Comparison of ENCODE assay signal across 1 cellular context in the genomic region with DNA sequence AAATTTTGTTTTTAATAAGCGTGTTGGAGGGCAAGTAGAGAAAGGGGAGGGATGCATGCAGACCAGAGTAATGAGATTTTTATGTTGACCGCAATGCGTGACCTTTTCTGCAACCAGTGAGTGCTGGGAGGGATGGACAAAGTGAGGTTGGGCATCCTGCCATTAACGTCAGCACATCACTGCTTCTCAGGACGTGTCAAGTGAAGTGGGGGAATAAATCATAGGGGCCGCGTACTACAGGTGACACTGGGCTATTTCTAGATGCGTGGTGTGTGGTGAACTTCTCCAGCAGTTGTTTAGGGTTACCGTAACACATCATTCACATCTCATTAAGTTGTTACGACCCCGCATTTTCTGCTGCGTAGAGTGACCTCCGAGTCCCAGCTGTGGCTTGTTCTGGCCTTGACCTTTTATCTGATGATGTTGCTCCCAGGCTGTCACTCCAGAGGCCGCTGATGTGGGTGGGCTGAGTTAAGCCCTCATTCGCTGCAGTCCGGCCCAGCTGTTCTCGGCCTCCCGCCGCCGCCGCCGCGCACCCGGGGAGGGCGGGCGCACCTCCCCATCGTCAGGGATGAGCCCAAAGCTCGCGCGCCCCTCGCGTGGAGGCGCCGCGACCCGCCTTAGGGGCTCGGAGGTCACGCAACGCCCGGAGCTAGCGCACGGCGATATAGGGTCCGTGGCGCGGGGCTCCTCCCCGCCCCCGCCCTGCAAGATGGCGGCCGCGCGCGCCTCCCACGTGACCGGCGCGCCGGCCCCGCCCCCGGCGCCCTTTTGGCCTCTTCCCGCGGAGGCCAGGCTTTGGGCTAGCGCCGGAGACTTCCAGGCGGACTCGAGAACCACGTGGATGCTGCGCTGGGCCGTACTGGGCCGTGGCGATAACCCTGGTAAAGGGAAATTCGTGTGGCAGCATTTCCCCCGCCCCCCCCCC.
TF ChIP-seq lines count a peak whose summit lies in the region.

No MANE protein-coding gene starts in this region.

TF ChIP-seq in HepG2, 621 proteins besides CTCF, POLR2A, EP300 and RAD21 (continued from another document and continues in another):
- TF ChIP-seq RFXANK (CRISPR knock-in tag; IDR thresholded peaks at IDR 0.05): no peak; the same call in 1 of the 2 replicates
- TF ChIP-seq DMAP1 (CRISPR knock-in tag; IDR thresholded peaks at IDR 0.05): peak; percentile 74
- TF ChIP-seq HES4 (CRISPR knock-in tag; IDR thresholded peaks at IDR 0.05; ENCODE audit: borderline replicate concordance): peak; percentile 68; the same call in 1 of the 2 replicates
- no peak for TF ChIP-seq ZNF850 (CRISPR knock-in tag; conservative IDR thresholded peaks at IDR 0.05)
- no peak for TF ChIP-seq KDM6A (CRISPR knock-in tag; IDR thresholded peaks at IDR 0.05; ENCODE audit: low read depth)
- TF ChIP-seq, protein P1, sequence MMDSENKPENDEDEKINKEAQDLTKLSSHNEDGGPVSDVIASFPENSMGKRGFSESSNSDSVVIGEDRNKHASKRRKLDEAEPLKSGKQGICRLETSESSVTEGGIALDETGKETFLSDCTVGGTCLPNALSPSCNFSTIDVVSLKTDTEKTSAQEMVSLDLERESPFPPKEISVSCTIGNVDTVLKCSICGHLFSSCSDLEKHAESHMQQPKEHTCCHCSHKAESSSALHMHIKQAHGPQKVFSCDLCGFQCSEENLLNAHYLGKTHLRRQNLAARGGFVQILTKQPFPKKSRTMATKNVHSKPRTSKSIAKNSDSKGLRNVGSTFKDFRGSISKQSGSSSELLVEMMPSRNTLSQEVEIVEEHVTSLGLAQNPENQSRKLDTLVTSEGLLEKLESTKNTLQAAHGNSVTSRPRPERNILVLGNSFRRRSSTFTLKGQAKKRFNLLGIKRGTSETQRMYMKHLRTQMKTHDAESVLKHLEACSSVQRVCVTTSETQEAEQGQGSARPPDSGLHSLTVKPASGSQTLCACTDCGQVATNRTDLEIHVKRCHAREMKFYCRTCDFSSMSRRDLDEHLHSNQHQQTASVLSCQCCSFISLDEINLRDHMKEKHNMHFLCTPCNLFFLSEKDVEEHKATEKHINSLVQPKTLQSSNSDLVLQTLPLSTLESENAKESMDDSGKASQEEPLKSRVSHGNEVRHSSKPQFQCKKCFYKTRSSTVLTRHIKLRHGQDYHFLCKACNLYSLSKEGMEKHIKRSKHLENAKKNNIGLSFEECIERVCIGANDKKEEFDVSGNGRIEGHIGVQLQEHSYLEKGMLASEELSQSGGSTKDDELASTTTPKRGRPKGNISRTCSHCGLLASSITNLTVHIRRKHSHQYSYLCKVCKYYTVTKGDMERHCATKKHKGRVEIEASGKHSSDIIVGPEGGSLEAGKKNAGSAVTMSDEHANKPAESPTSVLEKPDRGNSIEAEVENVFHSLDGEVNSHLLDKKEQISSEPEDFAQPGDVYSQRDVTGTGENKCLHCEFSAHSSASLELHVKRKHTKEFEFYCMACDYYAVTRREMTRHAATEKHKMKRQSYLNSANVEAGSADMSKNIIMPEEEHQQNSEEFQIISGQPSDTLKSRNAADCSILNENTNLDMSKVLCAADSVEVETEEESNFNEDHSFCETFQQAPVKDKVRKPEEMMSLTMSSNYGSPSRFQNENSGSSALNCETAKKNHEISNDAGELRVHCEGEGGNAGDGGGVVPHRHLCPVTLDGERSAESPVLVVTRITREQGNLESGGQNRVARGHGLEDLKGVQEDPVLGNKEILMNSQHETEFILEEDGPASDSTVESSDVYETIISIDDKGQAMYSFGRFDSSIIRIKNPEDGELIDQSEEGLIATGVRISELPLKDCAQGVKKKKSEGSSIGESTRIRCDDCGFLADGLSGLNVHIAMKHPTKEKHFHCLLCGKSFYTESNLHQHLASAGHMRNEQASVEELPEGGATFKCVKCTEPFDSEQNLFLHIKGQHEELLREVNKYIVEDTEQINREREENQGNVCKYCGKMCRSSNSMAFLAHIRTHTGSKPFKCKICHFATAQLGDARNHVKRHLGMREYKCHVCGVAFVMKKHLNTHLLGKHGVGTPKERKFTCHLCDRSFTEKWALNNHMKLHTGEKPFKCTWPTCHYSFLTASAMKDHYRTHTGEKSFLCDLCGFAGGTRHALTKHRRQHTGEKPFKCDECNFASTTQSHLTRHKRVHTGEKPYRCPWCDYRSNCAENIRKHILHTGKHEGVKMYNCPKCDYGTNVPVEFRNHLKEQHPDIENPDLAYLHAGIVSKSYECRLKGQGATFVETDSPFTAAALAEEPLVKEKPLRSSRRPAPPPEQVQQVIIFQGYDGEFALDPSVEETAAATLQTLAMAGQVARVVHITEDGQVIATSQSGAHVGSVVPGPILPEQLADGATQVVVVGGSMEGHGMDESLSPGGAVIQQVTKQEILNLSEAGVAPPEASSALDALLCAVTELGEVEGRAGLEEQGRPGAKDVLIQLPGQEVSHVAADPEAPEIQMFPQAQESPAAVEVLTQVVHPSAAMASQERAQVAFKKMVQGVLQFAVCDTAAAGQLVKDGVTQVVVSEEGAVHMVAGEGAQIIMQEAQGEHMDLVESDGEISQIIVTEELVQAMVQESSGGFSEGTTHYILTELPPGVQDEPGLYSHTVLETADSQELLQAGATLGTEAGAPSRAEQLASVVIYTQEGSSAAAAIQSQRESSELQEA (CRISPR knock-in tag; IDR thresholded peaks at IDR 0.05; ENCODE audit: not compliant biosample characterization): no peak
- TF ChIP-seq ZNF777 (CRISPR knock-in tag; IDR thresholded peaks at IDR 0.05): no peak
- TF ChIP-seq ETV6 (CRISPR knock-in tag; conservative IDR thresholded peaks at IDR 0.05): no peak
- no peak for TF ChIP-seq BRD4 (CRISPR knock-in tag; IDR thresholded peaks at IDR 0.05)
- peak; percentile 99 for TF ChIP-seq AGO2 (optimal IDR thresholded peaks at IDR 0.05; ENCODE audit: low read depth, low read length)
- no peak for TF ChIP-seq CEBPB (IDR thresholded peaks at IDR 0.05; ENCODE audit: borderline replicate concordance, low read depth, low read length)
- TF ChIP-seq ZNF891 (CRISPR knock-in tag; IDR thresholded peaks at IDR 0.05): peak; percentile 78; the same call in 1 of the 2 replicates
- TF ChIP-seq TCF7 (IDR thresholded peaks at IDR 0.05; ENCODE audit: low read depth): peak; percentile 39; the same call in 1 of the 2 replicates
- TF ChIP-seq, protein P2, sequence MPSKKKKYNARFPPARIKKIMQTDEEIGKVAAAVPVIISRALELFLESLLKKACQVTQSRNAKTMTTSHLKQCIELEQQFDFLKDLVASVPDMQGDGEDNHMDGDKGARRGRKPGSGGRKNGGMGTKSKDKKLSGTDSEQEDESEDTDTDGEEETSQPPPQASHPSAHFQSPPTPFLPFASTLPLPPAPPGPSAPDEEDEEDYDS (CRISPR knock-in tag; IDR thresholded peaks at IDR 0.05): no peak
- TF ChIP-seq ZNF331 (CRISPR knock-in tag; IDR thresholded peaks at IDR 0.05): peak; percentile 77
- TF ChIP-seq PLRG1 (conservative IDR thresholded peaks at IDR 0.05): no peak
- TF ChIP-seq ELF4 (CRISPR knock-in tag; IDR thresholded peaks at IDR 0.05; ENCODE audit: borderline replicate concordance): no peak
- TF ChIP-seq ZNF629 (CRISPR knock-in tag; conservative IDR thresholded peaks at IDR 0.05): 0 out of 2 replicates have a peak, but pooled peaks have one; percentile 11
- no peak for TF ChIP-seq ZNF644 (CRISPR knock-in tag; IDR thresholded peaks at IDR 0.05; ENCODE audit: low read depth)
- TF ChIP-seq, protein P3, sequence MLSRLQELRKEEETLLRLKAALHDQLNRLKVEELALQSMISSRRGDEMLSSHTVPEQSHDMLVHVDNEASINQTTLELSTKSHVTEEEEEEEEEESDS (CRISPR knock-in tag; IDR thresholded peaks at IDR 0.05; ENCODE audit: borderline replicate concordance): no peak
- no peak for TF ChIP-seq KDM1A (CRISPR knock-in tag; IDR thresholded peaks at IDR 0.05)
- TF ChIP-seq ZNF788 (CRISPR knock-in tag; IDR thresholded peaks at IDR 0.05; ENCODE audit: borderline replicate concordance): peak; percentile 66; the same call in 1 of the 2 replicates
- TF ChIP-seq, protein P4, sequence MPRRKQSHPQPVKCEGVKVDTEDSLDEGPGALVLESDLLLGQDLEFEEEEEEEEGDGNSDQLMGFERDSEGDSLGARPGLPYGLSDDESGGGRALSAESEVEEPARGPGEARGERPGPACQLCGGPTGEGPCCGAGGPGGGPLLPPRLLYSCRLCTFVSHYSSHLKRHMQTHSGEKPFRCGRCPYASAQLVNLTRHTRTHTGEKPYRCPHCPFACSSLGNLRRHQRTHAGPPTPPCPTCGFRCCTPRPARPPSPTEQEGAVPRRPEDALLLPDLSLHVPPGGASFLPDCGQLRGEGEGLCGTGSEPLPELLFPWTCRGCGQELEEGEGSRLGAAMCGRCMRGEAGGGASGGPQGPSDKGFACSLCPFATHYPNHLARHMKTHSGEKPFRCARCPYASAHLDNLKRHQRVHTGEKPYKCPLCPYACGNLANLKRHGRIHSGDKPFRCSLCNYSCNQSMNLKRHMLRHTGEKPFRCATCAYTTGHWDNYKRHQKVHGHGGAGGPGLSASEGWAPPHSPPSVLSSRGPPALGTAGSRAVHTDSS (CRISPR knock-in tag; conservative IDR thresholded peaks at IDR 0.05): no peak
- TF ChIP-seq ZNF569 (CRISPR knock-in tag; IDR thresholded peaks at IDR 0.05; ENCODE audit: borderline replicate concordance): no peak
- TF ChIP-seq HOXA5 (CRISPR knock-in tag; IDR thresholded peaks at IDR 0.05): no peak
- no peak for TF ChIP-seq ZNF878 (CRISPR knock-in tag; IDR thresholded peaks at IDR 0.05)
- peak; percentile 20; the same call in 1 of the 2 replicates for TF ChIP-seq ZNF12 (CRISPR knock-in tag; IDR thresholded peaks at IDR 0.05)
- TF ChIP-seq MED1 (CRISPR knock-in tag; IDR thresholded peaks at IDR 0.05): no peak; the same call in 1 of the 2 replicates
- TF ChIP-seq ELF3 (CRISPR knock-in tag; IDR thresholded peaks at IDR 0.05): 0 out of 2 replicates have a peak, but pooled peaks have one; percentile 12
- no peak for TF ChIP-seq RORA (CRISPR knock-in tag; IDR thresholded peaks at IDR 0.05)
- TF ChIP-seq, protein P5, sequence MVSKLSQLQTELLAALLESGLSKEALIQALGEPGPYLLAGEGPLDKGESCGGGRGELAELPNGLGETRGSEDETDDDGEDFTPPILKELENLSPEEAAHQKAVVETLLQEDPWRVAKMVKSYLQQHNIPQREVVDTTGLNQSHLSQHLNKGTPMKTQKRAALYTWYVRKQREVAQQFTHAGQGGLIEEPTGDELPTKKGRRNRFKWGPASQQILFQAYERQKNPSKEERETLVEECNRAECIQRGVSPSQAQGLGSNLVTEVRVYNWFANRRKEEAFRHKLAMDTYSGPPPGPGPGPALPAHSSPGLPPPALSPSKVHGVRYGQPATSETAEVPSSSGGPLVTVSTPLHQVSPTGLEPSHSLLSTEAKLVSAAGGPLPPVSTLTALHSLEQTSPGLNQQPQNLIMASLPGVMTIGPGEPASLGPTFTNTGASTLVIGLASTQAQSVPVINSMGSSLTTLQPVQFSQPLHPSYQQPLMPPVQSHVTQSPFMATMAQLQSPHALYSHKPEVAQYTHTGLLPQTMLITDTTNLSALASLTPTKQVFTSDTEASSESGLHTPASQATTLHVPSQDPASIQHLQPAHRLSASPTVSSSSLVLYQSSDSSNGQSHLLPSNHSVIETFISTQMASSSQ (IDR thresholded peaks at IDR 0.05; ENCODE audit: low read depth): no peak
- TF ChIP-seq, protein P5 (CRISPR knock-in tag; IDR thresholded peaks at IDR 0.05; ENCODE audit: borderline replicate concordance): peak; percentile 63
- TF ChIP-seq ZNF317 (CRISPR knock-in tag; IDR thresholded peaks at IDR 0.05): 0 out of 2 replicates have a peak, but pooled peaks have one; percentile 30
- TF ChIP-seq PTBP1 (IDR thresholded peaks at IDR 0.05; ENCODE audit: low read depth, low read length, poor library complexity, severe bottlenecking): peak; percentile 75
- TF ChIP-seq ZNF556 (CRISPR knock-in tag; IDR thresholded peaks at IDR 0.05; ENCODE audit: borderline replicate concordance): 0 out of 2 replicates have a peak, but pooled peaks have one; percentile 67
- peak; percentile 60 for TF ChIP-seq RXRB (CRISPR knock-in tag; IDR thresholded peaks at IDR 0.05; ENCODE audit: borderline replicate concordance)
- peak; percentile 73; the same call in 1 of the 2 replicates for TF ChIP-seq ZNF333 (CRISPR knock-in tag; IDR thresholded peaks at IDR 0.05; ENCODE audit: borderline replicate concordance)
- TF ChIP-seq SPEN (CRISPR knock-in tag; IDR thresholded peaks at IDR 0.05; ENCODE audit: low read depth): peak; percentile 81; the same call in 1 of the 2 replicates
- TF ChIP-seq, protein P6, sequence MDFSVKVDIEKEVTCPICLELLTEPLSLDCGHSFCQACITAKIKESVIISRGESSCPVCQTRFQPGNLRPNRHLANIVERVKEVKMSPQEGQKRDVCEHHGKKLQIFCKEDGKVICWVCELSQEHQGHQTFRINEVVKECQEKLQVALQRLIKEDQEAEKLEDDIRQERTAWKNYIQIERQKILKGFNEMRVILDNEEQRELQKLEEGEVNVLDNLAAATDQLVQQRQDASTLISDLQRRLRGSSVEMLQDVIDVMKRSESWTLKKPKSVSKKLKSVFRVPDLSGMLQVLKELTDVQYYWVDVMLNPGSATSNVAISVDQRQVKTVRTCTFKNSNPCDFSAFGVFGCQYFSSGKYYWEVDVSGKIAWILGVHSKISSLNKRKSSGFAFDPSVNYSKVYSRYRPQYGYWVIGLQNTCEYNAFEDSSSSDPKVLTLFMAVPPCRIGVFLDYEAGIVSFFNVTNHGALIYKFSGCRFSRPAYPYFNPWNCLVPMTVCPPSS (IDR thresholded peaks at IDR 0.05): no peak
- TF ChIP-seq, protein P7, sequence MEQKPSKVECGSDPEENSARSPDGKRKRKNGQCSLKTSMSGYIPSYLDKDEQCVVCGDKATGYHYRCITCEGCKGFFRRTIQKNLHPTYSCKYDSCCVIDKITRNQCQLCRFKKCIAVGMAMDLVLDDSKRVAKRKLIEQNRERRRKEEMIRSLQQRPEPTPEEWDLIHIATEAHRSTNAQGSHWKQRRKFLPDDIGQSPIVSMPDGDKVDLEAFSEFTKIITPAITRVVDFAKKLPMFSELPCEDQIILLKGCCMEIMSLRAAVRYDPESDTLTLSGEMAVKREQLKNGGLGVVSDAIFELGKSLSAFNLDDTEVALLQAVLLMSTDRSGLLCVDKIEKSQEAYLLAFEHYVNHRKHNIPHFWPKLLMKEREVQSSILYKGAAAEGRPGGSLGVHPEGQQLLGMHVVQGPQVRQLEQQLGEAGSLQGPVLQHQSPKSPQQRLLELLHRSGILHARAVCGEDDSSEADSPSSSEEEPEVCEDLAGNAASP (CRISPR knock-in tag; IDR thresholded peaks at IDR 0.05; ENCODE audit: borderline replicate concordance): peak; percentile 12
- TF ChIP-seq ZNF724P (CRISPR knock-in tag; IDR thresholded peaks at IDR 0.05; ENCODE audit: borderline replicate concordance): peak; percentile 60; the same call in 1 of the 2 replicates
- TF ChIP-seq MEIS1 (CRISPR knock-in tag; IDR thresholded peaks at IDR 0.05; ENCODE audit: borderline replicate concordance): peak; percentile 97; the same call in 1 of the 2 replicates
